ENCODE assay signal across 8 cellular contexts in the genomic region with DNA sequence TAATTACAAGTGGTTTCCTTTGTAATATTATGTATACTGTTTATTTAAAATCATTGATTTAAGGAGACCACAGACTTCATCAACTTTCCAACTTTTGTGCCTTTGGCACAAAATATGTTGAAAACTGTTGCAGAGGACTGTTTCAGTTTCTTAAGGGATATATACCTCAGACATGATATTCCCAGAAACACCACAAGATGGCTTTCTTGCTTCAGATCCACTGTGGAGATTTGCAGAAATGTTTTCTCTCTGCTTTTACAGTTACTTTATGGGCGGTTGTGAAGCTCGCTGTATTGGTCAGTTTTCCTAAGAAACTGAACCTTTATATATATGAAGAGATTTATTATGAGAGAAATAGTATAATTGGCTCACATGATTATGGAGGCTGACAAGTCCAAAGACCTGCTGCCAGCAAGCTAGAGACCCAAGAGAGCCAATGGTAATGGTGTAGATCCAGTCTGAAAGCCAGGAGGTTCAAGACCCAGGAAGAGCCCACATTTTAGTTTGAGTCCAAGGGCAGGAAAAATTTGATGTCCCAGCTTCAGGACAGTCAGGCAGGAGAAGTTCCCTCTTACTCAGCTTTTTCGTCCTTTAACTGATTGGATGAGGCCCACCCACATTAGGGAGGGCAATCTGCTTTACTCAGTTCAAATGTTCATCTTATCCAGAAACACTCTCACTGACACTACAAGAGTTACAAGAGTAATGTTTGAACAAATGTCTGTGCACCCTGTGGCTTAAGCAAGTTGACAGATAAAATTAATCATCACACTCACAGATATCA. TPM values are rescaled to one million over a fixed set of nuclear protein-coding genes. Genes with fewer than 3 reads are reported as not detected.
A peak's percentile ranks its signal among the peaks of the same experiment; 100 is the strongest.
DNase-seq lines count a peak whose midpoint lies in the region; ATAC-seq, FAIRE-seq and TF ChIP-seq lines count a peak whose summit lies in the region.

No MANE protein-coding gene starts in this region.

- no TSS peak for BruUV-seq in PC-3 (replicated peaks; lab: Mats Ljungman, UMichigan)

- H3K4me2 ChIP-seq in PC-3 (ENCODE audit: low read length), result no peak overlapping the region

- H3K27me3 Mint-ChIP-seq in activated CD4-positive, alpha-beta T cell treated with anti-CD3 and anti-CD28 coated beads, Interleukin-2, amount 10 ng/mL, durations not matched to agents 24 days and 14 days, result no peaks in the 10 kb centered on the region

- no peaks in the 10 kb centered on the region for H3K4me1 ChIP-seq in PC-3 (ENCODE audit: insufficient read depth, low read length)

- POLR2A ChIA-PET in PC-3 (lab: Charles Lee; ENCODE audit: unreplicated experiment), result interaction anchor here (0.6 kb wide), 1 partner anchor 36 kb away, joined by 3 read pairs; no protein-coding TSS in a partner anchor

- DNase-seq in EL (peak; percentile 52), PC-3 (peak; percentile 67), non-pigmented ciliary epithelial cell (ENCODE audit: low read depth) (peak; percentile 24), GM19239 (ENCODE audit: insufficient read length, low spot score) (no peak)
- no peak for DNase-seq in activated CD4-positive, alpha-beta T cell treated with anti-CD3 and anti-CD28 coated beads, Interleukin-2, amount 10 ng/mL, durations not matched to agents 24 days and 14 days

- no peaks in the 10 kb centered on the region for H3K4me1 Mint-ChIP-seq in activated CD4-positive, alpha-beta T cell treated with anti-CD3 and anti-CD28 coated beads, Interleukin-2, amount 10 ng/mL, durations not matched to agents 24 days and 14 days

- 0 out of 2 replicates have a peak, but pooled peaks cover 4% of the 10 kb centered on the region for H4K20me1 ChIP-seq in PC-3 (ENCODE audit: low read length)

- H3K36me3 ChIP-seq in PC-3 (ENCODE audit: low read depth, low read length), result peaks cover 12% of the 10 kb centered on the region; the same call in 1 of the 2 replicates

- TF ChIP-seq CTCF in PC-3 (conservative IDR thresholded peaks at IDR 0.05; ENCODE audit: low read depth, low read length), result peak; percentile 71

- H3K4me3 ChIP-seq in PC-3 (ENCODE audit: low read length), result no peak overlapping the region

- H2AFZ ChIP-seq in PC-3 (ENCODE audit: low read length), result no peak overlapping the region

- FAIRE-seq in GM19239 (lab: Jason Lieb, UNC), result no peak

- H3K9me3 ChIP-seq in PC-3 (ENCODE audit: low read length), result no peaks in the 10 kb centered on the region

- H3K9me2 ChIP-seq in PC-3 (replicated peaks; ENCODE audit: low read length), result no peaks in the 10 kb centered on the region

- H3K79me2 ChIP-seq in PC-3 (ENCODE audit: low read length), result peaks cover 73% of the 10 kb centered on the region

- H3K4me3 Mint-ChIP-seq in activated CD4-positive, alpha-beta T cell treated with anti-CD3 and anti-CD28 coated beads, Interleukin-2, amount 10 ng/mL, durations not matched to agents 24 days and 14 days, result no peak overlapping the region

- CTCF ChIA-PET in PC-3 (lab: Charles Lee), result interaction anchor here (0.5 to 2.1 kb wide), 2 partner anchors 59 to 96 kb away, joined by 6 to 19 read pairs; a partner anchor contains a TSS

- H3K36me3 Mint-ChIP-seq in activated CD4-positive, alpha-beta T cell treated with anti-CD3 and anti-CD28 coated beads, Interleukin-2, amount 10 ng/mL, durations not matched to agents 24 days and 14 days (ENCODE audit: low read depth), result no peaks in the 10 kb centered on the region

- no peak overlapping the region for H3K27ac Mint-ChIP-seq in activated CD4-positive, alpha-beta T cell treated with anti-CD3 and anti-CD28 coated beads, Interleukin-2, amount 10 ng/mL, durations not matched to agents 24 days and 14 days

- H3K9me3 Mint-ChIP-seq in activated CD4-positive, alpha-beta T cell treated with anti-CD3 and anti-CD28 coated beads, Interleukin-2, amount 10 ng/mL, durations not matched to agents 24 days and 14 days, result no peaks in the 10 kb centered on the region

- H3K27ac ChIP-seq in PC-3 (ENCODE audit: low read length), result no peak overlapping the region

- no peak overlapping the region for H3K9ac ChIP-seq in PC-3 (ENCODE audit: low read length)

- H3K27me3 ChIP-seq in PC-3 (ENCODE audit: low read length), result no peaks in the 10 kb centered on the region

- intact Hi-C loops in PC-3 (cut with micrococcal nuclease), result loop anchor here (1.0 kb wide), 2 partner anchors 97 to 196 kb away; no protein-coding TSS in a partner anchor
- intact Hi-C loops in activated CD4-positive, alpha-beta T cell treated with anti-CD3 and anti-CD28 coated beads, Interleukin-2, amount 10 ng/mL, durations not matched to agents 24 days and 14 days (cut with micrococcal nuclease), result no loop called here

- no peaks in the 10 kb centered on the region for H3F3A ChIP-seq in PC-3 (ENCODE audit: low read length, unreplicated experiment)

- ATAC-seq in HG02759 (IDR thresholded peaks at IDR 0.05; ENCODE audit: unreplicated experiment) (peak; percentile 64), PC-3 (peak; percentile 78), esophagus mucosa (peak; percentile 63), HG02588 (IDR thresholded peaks at IDR 0.05; ENCODE audit: unreplicated experiment) (no peak)

RNA-seq across cellular contexts. Expression of a gene that starts 12.8 kb away (rescaled TPM):
- total RNA-seq in PC-3 (2014; rRNA removed) (22.3 and 28.0 TPM in 2 replicates), esophagus mucosa (32.4 TPM)
- not detected in 2 replicates for total RNA-seq in activated CD4-positive, alpha-beta T cell treated with anti-CD3 and anti-CD28 coated beads, Interleukin-2, amount 10 ng/mL, durations not matched to agents 24 days and 14 days

Comparison
In these comparisons a context has a peak if more than half of its experiments do, and no peak if none do; other contexts are left out.
1. DNase-seq: peak in EL (single experiment), PC-3 (single experiment) and non-pigmented ciliary epithelial cell (single experiment); none in activated CD4-positive, alpha-beta T cell treated with anti-CD3 and anti-CD28 coated beads, Interleukin-2, amount 10 ng/mL, durations not matched to agents 24 days and 14 days (single experiment) and GM19239 (single experiment).
2. RNA of a gene that starts 12.8 kb away (total RNA-seq): 32.4 TPM in esophagus mucosa (single experiment) and 22.3 to 28.0 TPM in PC-3; not detected in activated CD4-positive, alpha-beta T cell treated with anti-CD3 and anti-CD28 coated beads, Interleukin-2, amount 10 ng/mL, durations not matched to agents 24 days and 14 days; every median in the first group is over 10 times any median in the second.